2 cellular contexts compared by ENCODE assay signal in genomic region chr1:110035236-110035752, GRCh38.
TF ChIP-seq lines count a peak whose summit lies in the region.

No MANE protein-coding gene starts in this region.

TF ChIP-seq in IMR-90, 13 proteins besides CTCF, POLR2A, EP300 and RAD21:
- TF ChIP-seq MXI1 (IDR thresholded peaks at IDR 0.05; ENCODE audit: borderline replicate concordance, low read depth, low read length) (peak; percentile 43; the same call in 1 of the 2 replicates), CEBPB (IDR thresholded peaks at IDR 0.05; ENCODE audit: low read depth, low read length) (no peak)

TF ChIP-seq in HepG2, 621 proteins besides CTCF, POLR2A, EP300 and RAD21:
- TF ChIP-seq ARNT2 (CRISPR knock-in tag; IDR thresholded peaks at IDR 0.05; ENCODE audit: low read depth), result peak; percentile 39; the same call in 1 of the 2 replicates
- 0 out of 2 replicates have a peak, but pooled peaks have one; percentile 29 for TF ChIP-seq SP4 (CRISPR knock-in tag; IDR thresholded peaks at IDR 0.05)
- TF ChIP-seq HOXD1 (CRISPR knock-in tag; IDR thresholded peaks at IDR 0.05), result no peak
- 0 out of 2 replicates have a peak, but pooled peaks have one; percentile 5 for TF ChIP-seq WIZ (CRISPR knock-in tag; IDR thresholded peaks at IDR 0.05)
- TF ChIP-seq GZF1 (CRISPR knock-in tag; IDR thresholded peaks at IDR 0.05), result no peak
- 0 out of 2 replicates have a peak, but pooled peaks have one; percentile 2 for TF ChIP-seq SAP130 (CRISPR knock-in tag; IDR thresholded peaks at IDR 0.05; ENCODE audit: low read depth)
- no peak for TF ChIP-seq ZFP36 (IDR thresholded peaks at IDR 0.05; ENCODE audit: borderline replicate concordance, low read depth, low read length, partially characterized antibody)
- no peak for TF ChIP-seq ZNF598 (CRISPR knock-in tag; IDR thresholded peaks at IDR 0.05; ENCODE audit: borderline replicate concordance)
- TF ChIP-seq ZNF282 (IDR thresholded peaks at IDR 0.05; ENCODE audit: partially characterized antibody), result no peak
- TF ChIP-seq TBL1XR1 (IDR thresholded peaks at IDR 0.05; ENCODE audit: borderline replicate concordance, low read length, partially characterized antibody), result no peak
- 0 out of 2 replicates have a peak, but pooled peaks have one; percentile 3 for TF ChIP-seq KMT2A (CRISPR knock-in tag; IDR thresholded peaks at IDR 0.05)
- TF ChIP-seq RXRB (CRISPR knock-in tag; IDR thresholded peaks at IDR 0.05; ENCODE audit: borderline replicate concordance), result no peak
- no peak for TF ChIP-seq ZNF468 (CRISPR knock-in tag; IDR thresholded peaks at IDR 0.05)
- no peak for TF ChIP-seq NFYC (CRISPR knock-in tag; IDR thresholded peaks at IDR 0.05)
- TF ChIP-seq ZBTB42 (CRISPR knock-in tag; IDR thresholded peaks at IDR 0.05), result no peak
- TF ChIP-seq MXD1 (CRISPR knock-in tag; IDR thresholded peaks at IDR 0.05), result peak; percentile 8; the same call in 1 of the 2 replicates
